In the genomic region with DNA sequence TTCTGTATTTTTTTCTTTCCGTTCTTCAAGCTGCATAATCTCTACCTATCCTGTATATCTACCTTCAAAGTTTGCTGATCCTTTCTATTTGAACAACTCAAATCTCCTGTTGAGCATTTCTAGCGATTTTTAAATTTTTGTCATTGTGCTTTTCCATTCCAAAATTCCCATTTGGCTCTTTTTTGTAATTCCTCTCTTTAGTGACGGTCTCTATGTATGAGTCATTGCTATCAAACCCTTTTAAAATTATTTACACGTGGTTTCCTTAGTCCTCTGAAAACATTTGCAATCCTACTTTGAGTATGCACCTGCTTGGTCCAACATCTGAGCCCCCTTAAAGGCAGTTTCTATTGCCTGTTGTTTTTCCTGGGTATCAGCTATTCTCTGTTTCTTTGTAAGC, we compare ENCODE assay signal across 28 cellular contexts.
"Had no signal": no experiment of that assay in that cellular context is flagged by ENCODE, and none has a peak within 500 bp of the region (broad histone marks: within the 10 kb centered on the region; RNA-seq: fewer than 3 reads in every experiment).

No MANE protein-coding gene starts in this region.

- H3K4me3 ChIP-seq: esophagus squamous epithelium, gastrocnemius medialis, heart left ventricle, hepatocyte, lung, ovary, psoas muscle, suprapubic skin, transverse colon, upper lobe of right lung, uterus had no signal

- H3K4me1 Mint-ChIP-seq: memory B cell; natural killer cell; stimulated activated naive CD8-positive, alpha-beta T cell treated with anti-CD3 and anti-CD28 coated beads, Interleukin-15, amount 100 ng/mL, for 72 hours had no signal

- H3K36me3 Mint-ChIP-seq: memory B cell had no signal

- ATAC-seq: effector memory CD8-positive, alpha-beta T cell; gastrocnemius medialis; heart left ventricle; left lobe of liver; psoas muscle; right cardiac atrium; stimulated activated naive CD8-positive, alpha-beta T cell treated with anti-CD3 and anti-CD28 coated beads, Interleukin-15, amount 100 ng/mL, for 72 hours; upper lobe of right lung had no signal

- H2AFZ ChIP-seq: hepatocyte had no signal

- H3K9me3 ChIP-seq: esophagus squamous epithelium, gastrocnemius medialis, heart left ventricle, ovary, psoas muscle, suprapubic skin, transverse colon, upper lobe of right lung, uterus had no signal

- H3K27ac ChIP-seq: esophagus squamous epithelium, gastrocnemius medialis, heart left ventricle, hepatocyte, ovary, psoas muscle, suprapubic skin, transverse colon, upper lobe of right lung, uterus had no signal

- H3K27me3 ChIP-seq: ovary, suprapubic skin, upper lobe of right lung, uterus had no signal

- H3K4me2 ChIP-seq: hepatocyte had no signal

- H3K79me2 ChIP-seq: hepatocyte had no signal

- H3K4me3 Mint-ChIP-seq: effector memory CD8-positive, alpha-beta T cell; memory B cell; natural killer cell; stimulated activated naive CD8-positive, alpha-beta T cell treated with anti-CD3 and anti-CD28 coated beads, Interleukin-15, amount 100 ng/mL, for 72 hours had no signal

- H3K27ac Mint-ChIP-seq: effector memory CD8-positive, alpha-beta T cell; memory B cell; natural killer cell; stimulated activated naive CD8-positive, alpha-beta T cell treated with anti-CD3 and anti-CD28 coated beads, Interleukin-15, amount 100 ng/mL, for 72 hours had no signal

- H3K36me3 ChIP-seq: esophagus squamous epithelium, gastrocnemius medialis, heart left ventricle, ovary, suprapubic skin, transverse colon, upper lobe of right lung, uterus had no signal

- DNase-seq: cortex of kidney; effector memory CD8-positive, alpha-beta T cell; erythroblast; esophagus squamous epithelium; foreskin fibroblast; gastrocnemius medialis; heart left ventricle; kidney; natural killer cell; occipital lobe; ovary; psoas muscle; right cardiac atrium; small intestine; stimulated activated CD4-positive, alpha-beta T cell treated with anti-CD3 and anti-CD28 coated beads, Interleukin-12 subunit alpha, Interleukin-12 subunit beta, amount 100 ng/mL, for 4 hours; stimulated activated CD4-positive, alpha-beta T cell treated with anti-CD3 and anti-CD28 coated beads, Interleukin-1b, Interleukin-23, amount 100 ng/mL, for 48 hours; stimulated activated CD4-positive, alpha-beta T cell treated with anti-CD3 and anti-CD28 coated beads, Interleukin-4, amount 100 ng/mL, for 1 hour; stimulated activated CD8-positive, alpha-beta memory T cell treated with anti-CD3 and anti-CD28 coated beads, Interleukin-4, amount 100 ng/mL, for 48 hours; stimulated activated naive CD4-positive, alpha-beta T cell; stimulated activated naive CD8-positive, alpha-beta T cell treated with anti-CD3 and anti-CD28 coated beads, Interleukin-15, amount 100 ng/mL, for 72 hours; transverse colon; upper lobe of right lung; uterus had no signal

- H3K4me1 ChIP-seq: gastrocnemius medialis, psoas muscle, suprapubic skin, transverse colon, upper lobe of right lung, uterus had no signal

- H3K9me3 Mint-ChIP-seq: natural killer cell had no signal
